ENCODE assay signal across 20 cellular contexts in the genomic region with DNA sequence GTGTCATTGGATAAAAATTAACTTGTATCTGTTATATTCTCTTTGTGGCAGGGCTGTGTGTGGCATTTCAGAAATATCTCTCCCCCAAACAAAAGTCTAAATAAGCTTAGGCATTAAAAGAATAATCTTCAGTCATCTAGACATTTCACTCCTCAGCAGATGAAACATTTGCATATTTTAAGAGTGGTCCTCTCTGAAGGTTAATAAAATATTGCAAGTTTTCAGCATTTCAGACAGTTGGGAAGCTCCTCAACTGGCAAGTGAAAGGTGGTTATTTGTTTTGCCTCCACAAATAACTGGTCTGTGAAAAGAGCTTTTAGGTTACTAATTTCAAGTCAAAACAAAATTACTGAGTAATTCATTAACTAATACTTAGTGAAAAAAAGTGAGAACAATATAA.
"Had no signal": no experiment of that assay in that cellular context is flagged by ENCODE, and none has a peak within 500 bp of the region (broad histone marks: within the 10 kb centered on the region; RNA-seq: fewer than 3 reads in every experiment).

No MANE protein-coding gene starts in this region.

- H3K27me3 ChIP-seq: ascending aorta, colonic mucosa, upper lobe of right lung had no signal

- ATAC-seq: activated T-cell treated with anti-CD3 and anti-CD28 coated beads, Interleukin-2, amount 50 U/mL, for 4 hours; upper lobe of right lung had no signal

- FAIRE-seq: endometrium, frontal cortex, keratinocyte had no signal

- H3K4me3 ChIP-seq: ascending aorta, colonic mucosa, left ventricle myocardium inferior, upper lobe of right lung had no signal

- H3K9me3 ChIP-seq: ascending aorta, colonic mucosa, left ventricle myocardium inferior, upper lobe of right lung had no signal

- H3K27ac ChIP-seq: ascending aorta, colonic mucosa, left ventricle myocardium inferior, upper lobe of right lung had no signal

- H3K36me3 ChIP-seq: ascending aorta, colonic mucosa, left ventricle myocardium inferior, upper lobe of right lung had no signal

- H3K4me1 ChIP-seq: colonic mucosa had no signal

- DNase-seq: activated CD4-positive, alpha-beta T cell treated with anti-CD3 and anti-CD28 coated beads, Interleukin-2, amount 10 ng/mL, durations not matched to agents 24 days and 14 days; activated CD8-positive, alpha-beta memory T cell treated with anti-CD3 and anti-CD28 coated beads, Interleukin-2, amount 50 U/mL, for 4 hours; activated naive CD4-positive, alpha-beta T cell treated with anti-CD3 and anti-CD28 coated beads for 36 hours; activated T-cell treated with anti-CD3 and anti-CD28 coated beads, Interleukin-2, amount 50 U/mL, for 4 hours; colonic mucosa; erythroblast; left ventricle myocardium inferior; mammary epithelial cell; midbrain; retina; stimulated activated CD4-positive, alpha-beta T cell treated with anti-CD3 and anti-CD28 coated beads, Interleukin-12 subunit alpha, Interleukin-12 subunit beta, amount 100 ng/mL, for 4 hours; stimulated activated CD4-positive, alpha-beta T cell treated with anti-CD3 and anti-CD28 coated beads, Interleukin-1b, Interleukin-23, amount 100 ng/mL, for 48 hours; stimulated activated CD8-positive, alpha-beta memory T cell treated with anti-CD3 and anti-CD28 coated beads, Interleukin-4, amount 100 ng/mL, for 48 hours; stimulated activated naive CD4-positive, alpha-beta T cell; T1000; upper lobe of right lung had no signal
